Comparison of ENCODE assay signal across 1 cellular context in the genomic region with DNA sequence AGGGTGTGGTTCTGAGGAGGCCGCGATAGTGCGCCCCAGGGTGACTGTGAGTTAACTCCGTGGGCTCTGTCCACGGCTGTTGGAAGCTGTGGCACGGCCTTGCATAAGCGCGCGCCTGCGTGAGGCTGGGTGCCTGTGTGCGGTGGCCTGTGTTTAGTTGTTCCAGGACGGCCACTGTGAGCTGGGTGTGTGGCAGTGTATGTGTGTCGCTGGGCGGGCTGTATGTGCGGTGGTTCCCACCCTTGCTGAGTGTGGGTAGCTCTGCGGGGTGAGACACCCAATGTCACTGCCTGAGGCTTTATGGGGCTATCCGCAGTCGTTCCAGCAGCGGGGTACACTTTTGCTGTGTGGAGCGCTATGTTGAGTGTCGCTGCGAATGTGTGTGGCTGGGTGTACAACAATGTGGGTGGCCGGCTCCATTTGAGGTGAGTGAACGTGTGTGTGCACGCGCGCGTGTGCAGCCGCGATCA.
TF ChIP-seq lines count a peak whose summit lies in the region.

No MANE protein-coding gene starts in this region.

TF ChIP-seq in K562, 482 proteins besides CTCF, POLR2A, EP300 and RAD21 (continued from another document and continues in another):
- TF ChIP-seq, protein P1, sequence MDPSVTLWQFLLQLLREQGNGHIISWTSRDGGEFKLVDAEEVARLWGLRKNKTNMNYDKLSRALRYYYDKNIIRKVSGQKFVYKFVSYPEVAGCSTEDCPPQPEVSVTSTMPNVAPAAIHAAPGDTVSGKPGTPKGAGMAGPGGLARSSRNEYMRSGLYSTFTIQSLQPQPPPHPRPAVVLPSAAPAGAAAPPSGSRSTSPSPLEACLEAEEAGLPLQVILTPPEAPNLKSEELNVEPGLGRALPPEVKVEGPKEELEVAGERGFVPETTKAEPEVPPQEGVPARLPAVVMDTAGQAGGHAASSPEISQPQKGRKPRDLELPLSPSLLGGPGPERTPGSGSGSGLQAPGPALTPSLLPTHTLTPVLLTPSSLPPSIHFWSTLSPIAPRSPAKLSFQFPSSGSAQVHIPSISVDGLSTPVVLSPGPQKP (CRISPR knock-in tag; IDR thresholded peaks at IDR 0.05): no peak
- TF ChIP-seq, protein P2, sequence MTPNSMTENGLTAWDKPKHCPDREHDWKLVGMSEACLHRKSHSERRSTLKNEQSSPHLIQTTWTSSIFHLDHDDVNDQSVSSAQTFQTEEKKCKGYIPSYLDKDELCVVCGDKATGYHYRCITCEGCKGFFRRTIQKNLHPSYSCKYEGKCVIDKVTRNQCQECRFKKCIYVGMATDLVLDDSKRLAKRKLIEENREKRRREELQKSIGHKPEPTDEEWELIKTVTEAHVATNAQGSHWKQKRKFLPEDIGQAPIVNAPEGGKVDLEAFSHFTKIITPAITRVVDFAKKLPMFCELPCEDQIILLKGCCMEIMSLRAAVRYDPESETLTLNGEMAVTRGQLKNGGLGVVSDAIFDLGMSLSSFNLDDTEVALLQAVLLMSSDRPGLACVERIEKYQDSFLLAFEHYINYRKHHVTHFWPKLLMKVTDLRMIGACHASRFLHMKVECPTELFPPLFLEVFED (CRISPR knock-in tag; conservative IDR thresholded peaks at IDR 0.05): no peak
- no peak for TF ChIP-seq HMBOX1 (IDR thresholded peaks at IDR 0.05)
- no peak for TF ChIP-seq SMAD2 (IDR thresholded peaks at IDR 0.05; ENCODE audit: low read depth, low read length)
- no peak for TF ChIP-seq ELF2 (CRISPR knock-in tag; IDR thresholded peaks at IDR 0.05)
- no peak for TF ChIP-seq ZNF717 (CRISPR knock-in tag; IDR thresholded peaks at IDR 0.05)
- no peak for TF ChIP-seq FOXP1 (CRISPR knock-in tag; IDR thresholded peaks at IDR 0.05)
- TF ChIP-seq, protein P3, sequence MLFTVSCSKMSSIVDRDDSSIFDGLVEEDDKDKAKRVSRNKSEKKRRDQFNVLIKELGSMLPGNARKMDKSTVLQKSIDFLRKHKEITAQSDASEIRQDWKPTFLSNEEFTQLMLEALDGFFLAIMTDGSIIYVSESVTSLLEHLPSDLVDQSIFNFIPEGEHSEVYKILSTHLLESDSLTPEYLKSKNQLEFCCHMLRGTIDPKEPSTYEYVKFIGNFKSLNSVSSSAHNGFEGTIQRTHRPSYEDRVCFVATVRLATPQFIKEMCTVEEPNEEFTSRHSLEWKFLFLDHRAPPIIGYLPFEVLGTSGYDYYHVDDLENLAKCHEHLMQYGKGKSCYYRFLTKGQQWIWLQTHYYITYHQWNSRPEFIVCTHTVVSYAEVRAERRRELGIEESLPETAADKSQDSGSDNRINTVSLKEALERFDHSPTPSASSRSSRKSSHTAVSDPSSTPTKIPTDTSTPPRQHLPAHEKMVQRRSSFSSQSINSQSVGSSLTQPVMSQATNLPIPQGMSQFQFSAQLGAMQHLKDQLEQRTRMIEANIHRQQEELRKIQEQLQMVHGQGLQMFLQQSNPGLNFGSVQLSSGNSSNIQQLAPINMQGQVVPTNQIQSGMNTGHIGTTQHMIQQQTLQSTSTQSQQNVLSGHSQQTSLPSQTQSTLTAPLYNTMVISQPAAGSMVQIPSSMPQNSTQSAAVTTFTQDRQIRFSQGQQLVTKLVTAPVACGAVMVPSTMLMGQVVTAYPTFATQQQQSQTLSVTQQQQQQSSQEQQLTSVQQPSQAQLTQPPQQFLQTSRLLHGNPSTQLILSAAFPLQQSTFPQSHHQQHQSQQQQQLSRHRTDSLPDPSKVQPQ (CRISPR knock-in tag; IDR thresholded peaks at IDR 0.05; ENCODE audit: borderline replicate concordance): 0 out of 2 replicates have a peak, but pooled peaks have one; percentile 34
- no peak; the same call in 1 of the 2 replicates for TF ChIP-seq STAT6 (CRISPR knock-in tag; IDR thresholded peaks at IDR 0.05)
- no peak for TF ChIP-seq MBD2 (IDR thresholded peaks at IDR 0.05; ENCODE audit: borderline replicate concordance, low read depth)
- TF ChIP-seq MTA2 (IDR thresholded peaks at IDR 0.05; ENCODE audit: low read depth): 0 out of 2 replicates have a peak, but pooled peaks have one; percentile 34
- no peak for TF ChIP-seq CHAMP1 (IDR thresholded peaks at IDR 0.05)
- no peak for TF ChIP-seq ZBTB49 (CRISPR knock-in tag; IDR thresholded peaks at IDR 0.05; ENCODE audit: borderline replicate concordance)
- no peak for TF ChIP-seq CBFA2T2 (conservative IDR thresholded peaks at IDR 0.05)
- TF ChIP-seq RBM39 (optimal IDR thresholded peaks at IDR 0.05; ENCODE audit: low read depth, low read length): no peak
- TF ChIP-seq KAT8 (IDR thresholded peaks at IDR 0.05; ENCODE audit: low read depth): no peak
- TF ChIP-seq BRF2 (IDR thresholded peaks at IDR 0.05; ENCODE audit: borderline replicate concordance, insufficient read depth, insufficient read length): no peak
- TF ChIP-seq BRF1 (IDR thresholded peaks at IDR 0.05; ENCODE audit: borderline replicate concordance, extremely low read depth, insufficient read length): no peak
- TF ChIP-seq ZNF778 (CRISPR knock-in tag; IDR thresholded peaks at IDR 0.05): no peak
- TF ChIP-seq NCOR1 (IDR thresholded peaks at IDR 0.05): no peak
- TF ChIP-seq CHD1 (IDR thresholded peaks at IDR 0.05; ENCODE audit: low read length): no peak
- TF ChIP-seq CBX2 (IDR thresholded peaks at IDR 0.05; ENCODE audit: insufficient read depth, low read length, poor library complexity, severe bottlenecking): no peak
- no peak for TF ChIP-seq TAF7 (tag; IDR thresholded peaks at IDR 0.05)
- TF ChIP-seq PCBP2 (IDR thresholded peaks at IDR 0.05; ENCODE audit: low read depth, low read length, poor library complexity, severe bottlenecking): no peak
- TF ChIP-seq ZNF318 (IDR thresholded peaks at IDR 0.05; ENCODE audit: borderline replicate concordance in 1 of 2, low read depth in 1 of 2): no peak
- TF ChIP-seq SRSF3 (IDR thresholded peaks at IDR 0.05; ENCODE audit: insufficient read depth, low read length): no peak
- peak; percentile 82 for TF ChIP-seq SNIP1 (IDR thresholded peaks at IDR 0.05; ENCODE audit: low read depth)
- no peak for TF ChIP-seq TEAD2 (tag; IDR thresholded peaks at IDR 0.05)
- no peak for TF ChIP-seq MEF2A (IDR thresholded peaks at IDR 0.05; ENCODE audit: control insufficient read depth, low read depth, low read length)
- TF ChIP-seq MAFF (IDR thresholded peaks at IDR 0.05; ENCODE audit: low read length): no peak
